Comparison of ENCODE assay signal across 8 cellular contexts in genomic region chr11:65663634-65664200, GRCh38. TPM values are rescaled to one million over a fixed set of nuclear protein-coding genes. Genes with fewer than 3 reads are reported as not detected.
DNase-seq lines count a peak whose midpoint lies in the region; ATAC-seq, FAIRE-seq and TF ChIP-seq lines count a peak whose summit lies in the region.

No MANE protein-coding gene starts in this region.

- peak overlapping the region; percentile 96 for H2AFZ ChIP-seq in SK-N-SH (ENCODE audit: low read depth)

- POLR2A ChIA-PET in SK-N-SH (lab: Yijun Ruan, JAX), result interaction anchor here (0.7 to 2.0 kb wide), 6 partner anchors 11 to 227 kb away, joined by 3 to 24 read pairs (median 3); partner anchors contain the start of genes CCDC85B, CFL1, KAT5 and SIPA1

- H3K79me2 ChIP-seq in SK-N-SH (ENCODE audit: insufficient read depth), result peaks cover 38% of the 10 kb centered on the region

- peak overlapping the region; percentile 90 for H3K4me2 ChIP-seq in SK-N-SH

- DNase-seq in NCI-H1105 treated with DMSO at 0.1 percent for 48 hours (lab: John Stamatoyannopoulos, UW) (peak; percentile 11), NCI-H1105 (lab: John Stamatoyannopoulos, UW) (no peak), SK-N-SH (peak; percentile 72), cerebellum (ENCODE audit: low spot score) (peak; percentile 63), kidney (peak; percentile 89), NCI-H1048 (lab: John Stamatoyannopoulos, UW) (no peak)
- DNase-seq in stimulated activated CD4-positive, alpha-beta T cell treated with anti-CD3 and anti-CD28 coated beads, Interleukin-12 subunit alpha, Interleukin-12 subunit beta, amount 100 ng/mL, for 4 hours, result peak; percentile 52

- TF ChIP-seq CTCF in SK-N-SH (IDR thresholded peaks at IDR 0.05), result no peak
- TF ChIP-seq CTCF in kidney (IDR thresholded peaks at IDR 0.05; ENCODE audit: borderline replicate concordance, extremely low read depth, insufficient read depth), result no peak

- CTCF ChIA-PET in SK-N-SH (lab: Yijun Ruan, JAX), result interaction anchor here (1.3 to 2.3 kb wide), 6 partner anchors 10 to 226 kb away, joined by 3 to 13 read pairs (median 5); partner anchors contain the start of genes CCDC85B and KAT5

- 0 out of 2 replicates have a peak, but pooled peaks cover 7% of the 10 kb centered on the region for H4K20me1 ChIP-seq in SK-N-SH (ENCODE audit: insufficient read depth)

- H3K27me3 ChIP-seq in SK-N-SH (ENCODE audit: insufficient read depth), result no peaks in the 10 kb centered on the region

- WGBS in SK-N-SH (ENCODE audit: low lambda C conversion rate), result 19% methylated on average over 9 of the region's 15 CpGs

- H3K4me3 ChIP-seq in SK-N-SH (ENCODE audit: low read depth in 2 of 2, low read length in 1 of 2) (peak overlapping the region; percentile 83 to 90), kidney (ENCODE audit: low read length in 2 of 2) (peak overlapping the region; percentile 77 to 99)

- no peaks in the 10 kb centered on the region for H3K9me2 ChIP-seq in SK-N-SH

- H3K9ac ChIP-seq in SK-N-SH (peak overlapping the region; percentile 95), kidney (ENCODE audit: low read length in 2 of 2) (peak overlapping the region; percentile 96 to 99)

- H3K27ac ChIP-seq in SK-N-SH (ENCODE audit: low read depth in 2 of 2, low read length in 1 of 2), result peak overlapping the region; percentile 95 to 97
- peak overlapping the region; percentile 99 for H3K27ac ChIP-seq in kidney (ENCODE audit: low read depth in 2 of 2, low read length in 2 of 2)

- peaks cover 14% of the 10 kb centered on the region for H3F3A ChIP-seq in SK-N-SH (replicated peaks; ENCODE audit: insufficient read depth)

- intact Hi-C loops in kidney (cut with DNase I), result no loop called here

- no peak for FAIRE-seq in kidney (lab: Jason Lieb, UNC)

- no peaks in the 10 kb centered on the region for H3K9me3 ChIP-seq in SK-N-SH
- no peaks in the 10 kb centered on the region for H3K9me3 ChIP-seq in kidney (ENCODE audit: control insufficient read depth in 1 of 2, low read length in 2 of 2)

- no peak for TF ChIP-seq RAD21 in SK-N-SH (IDR thresholded peaks at IDR 0.05; ENCODE audit: low read length)

- H3K4me1 ChIP-seq in SK-N-SH (ENCODE audit: control insufficient read depth in 1 of 2, insufficient read depth in 2 of 2, low read depth in 1 of 2, low read length in 1 of 2), result peaks cover 9% of the 10 kb centered on the region in 2 experiments; a peak in 3 of 4 replicates
- peaks cover 6 to 10% of the 10 kb centered on the region in 2 donors for H3K4me1 ChIP-seq in kidney (ENCODE audit: control insufficient read depth in 1 of 2, insufficient read depth in 1 of 2, low read depth in 1 of 2, low read length in 2 of 2)

- peaks cover 22 to 27% of the 10 kb centered on the region in 2 experiments for H3K36me3 ChIP-seq in SK-N-SH (replicated peaks in 1 of 2; ENCODE audit: control insufficient read depth in 1 of 2, insufficient read depth in 2 of 2, low read length in 1 of 2)
- peaks cover 19 to 23% of the 10 kb centered on the region in 2 donors for H3K36me3 ChIP-seq in kidney (ENCODE audit: control insufficient read depth in 1 of 2, insufficient read depth in 2 of 2, low read length in 2 of 2)

- ATAC-seq in HG03045 (IDR thresholded peaks at IDR 0.05; ENCODE audit: unreplicated experiment), result peak; percentile 18

- no peak for TF ChIP-seq EP300 in SK-N-SH (IDR thresholded peaks at IDR 0.05; ENCODE audit: borderline replicate concordance in 1 of 2, low read depth in 1 of 2, low read length in 1 of 2)

TF ChIP-seq in SK-N-SH, 30 proteins besides CTCF, POLR2A, EP300 and RAD21:
- TF ChIP-seq POLR2AphosphoS5 (IDR thresholded peaks at IDR 0.05; ENCODE audit: low read depth, low read length) (peak; percentile 27; the same call in 1 of the 2 replicates), GABPA (IDR thresholded peaks at IDR 0.05; ENCODE audit: low read depth) (no peak), JUND (IDR thresholded peaks at IDR 0.05) (no peak), NFIC (IDR thresholded peaks at IDR 0.05; ENCODE audit: borderline replicate concordance) (no peak)
- TF ChIP-seq, protein P1, sequence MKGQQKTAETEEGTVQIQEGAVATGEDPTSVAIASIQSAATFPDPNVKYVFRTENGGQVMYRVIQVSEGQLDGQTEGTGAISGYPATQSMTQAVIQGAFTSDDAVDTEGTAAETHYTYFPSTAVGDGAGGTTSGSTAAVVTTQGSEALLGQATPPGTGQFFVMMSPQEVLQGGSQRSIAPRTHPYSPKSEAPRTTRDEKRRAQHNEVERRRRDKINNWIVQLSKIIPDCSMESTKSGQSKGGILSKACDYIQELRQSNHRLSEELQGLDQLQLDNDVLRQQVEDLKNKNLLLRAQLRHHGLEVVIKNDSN (IDR thresholded peaks at IDR 0.05; ENCODE audit: borderline replicate concordance, low read depth), result peak; percentile 45; the same call in 1 of the 2 replicates

RNA-seq across cellular contexts. Expression of gene RELA, which starts 1.0 kb away (rescaled TPM):
- polyA plus RNA-seq in SK-N-SH (2012; rRNA removed) (28.1 and 49.5 TPM in 2 replicates), kidney (ENCODE audit: insufficient read depth, low read depth, low replicate concordance) (34.8 TPM)
- 26.3 and 37.8 TPM in 2 replicates for polyA plus RNA-seq in SK-N-SH (2012; cell fraction: cytosol; rRNA removed)
- polyA plus RNA-seq in SK-N-SH (2012; cell fraction: nucleus; rRNA removed), result 129 and 139 TPM in 2 replicates
- total RNA-seq in cerebellum (21.3 TPM), kidney (81.6 TPM)

RNA-seq across cellular contexts. Expression of gene SIPA1, which starts 25.8 kb away (rescaled TPM):
- polyA plus RNA-seq in SK-N-SH (2012; rRNA removed) (15.1 and 18.7 TPM in 2 replicates), kidney (ENCODE audit: insufficient read depth, low read depth, low replicate concordance) (46.4 TPM)
- 6.6 and 12.1 TPM in 2 replicates for polyA plus RNA-seq in SK-N-SH (2012; cell fraction: cytosol; rRNA removed)
- polyA plus RNA-seq in SK-N-SH (2012; cell fraction: nucleus; rRNA removed), result 31.5 and 61.6 TPM in 2 replicates
- total RNA-seq in cerebellum (10.2 TPM), kidney (71.0 TPM)

RNA-seq across cellular contexts. Expression of gene PCNX3, which starts 48.1 kb away (rescaled TPM):
- 23.8 and 33.7 TPM in 2 replicates for polyA plus RNA-seq in SK-N-SH (2012; rRNA removed)
- polyA plus RNA-seq in SK-N-SH (2012; cell fraction: cytosol; rRNA removed), result 7.5 and 14.8 TPM in 2 replicates
- polyA plus RNA-seq in SK-N-SH (2012; cell fraction: nucleus; rRNA removed), result 88.7 and 115 TPM in 2 replicates
- 13.8 TPM for total RNA-seq in cerebellum
- 44.4 TPM for total RNA-seq in kidney
- polyA plus RNA-seq in kidney (ENCODE audit: insufficient read depth, low read depth, low replicate concordance), result 13.6 TPM

RNA-seq across cellular contexts. Expression of gene KAT5, which starts 48.3 kb away (rescaled TPM):
- 44.5 and 51.9 TPM in 2 replicates for polyA plus RNA-seq in SK-N-SH (2012; rRNA removed)
- polyA plus RNA-seq in SK-N-SH (2012; cell fraction: cytosol; rRNA removed), result 22.3 and 30.2 TPM in 2 replicates
- 94.6 and 147 TPM in 2 replicates for polyA plus RNA-seq in SK-N-SH (2012; cell fraction: nucleus; rRNA removed)
- 33.0 TPM for total RNA-seq in cerebellum
- 74.7 TPM for total RNA-seq in kidney
- polyA plus RNA-seq in kidney (ENCODE audit: insufficient read depth, low read depth, low replicate concordance), result 68.4 TPM

RNA-seq across cellular contexts. Expression of gene MAP3K11, which starts 49.7 kb away (rescaled TPM):
- polyA plus RNA-seq in SK-N-SH (2012; rRNA removed) (28.9 and 31.1 TPM in 2 replicates), kidney (ENCODE audit: insufficient read depth, low read depth, low replicate concordance) (55.7 TPM)
- polyA plus RNA-seq in SK-N-SH (2012; cell fraction: cytosol; rRNA removed), result 10.6 and 16.9 TPM in 2 replicates
- polyA plus RNA-seq in SK-N-SH (2012; cell fraction: nucleus; rRNA removed), result 63.4 and 87.5 TPM in 2 replicates
- total RNA-seq in cerebellum (15.2 TPM), kidney (89.1 TPM)

Comparison
In these comparisons a context has a peak if more than half of its experiments do, and no peak if none do; other contexts are left out.
1. DNase-seq: peak in NCI-H1105 treated with DMSO at 0.1 percent for 48 hours (single experiment), SK-N-SH (single experiment), cerebellum (single experiment), kidney (single experiment) and stimulated activated CD4-positive, alpha-beta T cell treated with anti-CD3 and anti-CD28 coated beads, Interleukin-12 subunit alpha, Interleukin-12 subunit beta, amount 100 ng/mL, for 4 hours (single experiment); none in NCI-H1105 (single experiment) and NCI-H1048 (single experiment).